ENCODE assay signal across 9 cellular contexts in the genomic region with DNA sequence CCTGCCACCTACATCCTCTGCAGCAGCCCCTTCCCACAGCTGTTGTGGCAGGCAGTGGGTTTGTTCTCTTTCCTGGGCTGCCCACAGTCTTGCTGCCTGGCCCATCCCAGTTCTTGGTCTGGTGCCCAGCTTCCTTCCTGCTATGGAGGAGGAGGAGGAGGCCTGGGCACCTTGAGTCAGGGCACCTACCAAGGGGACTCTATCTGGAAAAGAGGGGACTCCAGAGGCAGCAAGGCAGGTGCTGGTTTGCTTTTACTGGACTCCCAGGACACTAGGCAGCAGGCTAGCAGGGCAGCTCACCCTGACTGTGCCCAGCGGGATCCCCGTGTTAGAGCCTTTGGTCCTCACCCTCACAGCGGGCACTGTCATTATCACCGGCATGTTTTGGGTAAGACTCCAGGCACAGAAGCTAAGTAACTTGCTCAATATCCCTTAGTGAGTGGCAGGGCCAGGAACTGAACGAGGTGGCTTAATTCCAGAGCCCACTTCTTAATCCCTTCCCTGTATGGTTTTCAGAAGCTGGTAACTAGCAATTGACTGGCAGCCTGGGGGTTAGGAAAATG.
DNase-seq lines count a peak whose midpoint lies in the region; ATAC-seq and TF ChIP-seq lines count a peak whose summit lies in the region.
"Had no signal": no experiment of that assay in that cellular context is flagged by ENCODE, and none has a peak within 500 bp of the region (broad histone marks: within the 10 kb centered on the region; RNA-seq: fewer than 3 reads in every experiment).

No MANE protein-coding gene starts in this region.

- ATAC-seq in DND-41 (ENCODE audit: insufficient read depth, low read depth) = peak; percentile 17; the same call in 1 of the 3 replicates
- ATAC-seq in HG03378 (IDR thresholded peaks at IDR 0.05; ENCODE audit: unreplicated experiment) = no peak
- no peak for ATAC-seq in GM18868 (IDR thresholded peaks at IDR 0.05; ENCODE audit: unreplicated experiment)

- H3K9me3 ChIP-seq in DND-41 (ENCODE audit: insufficient read depth, low read length, severe bottlenecking) = no peaks in the 10 kb centered on the region
- no peaks in the 10 kb centered on the region for H3K9me3 ChIP-seq in OCI-LY7 (ENCODE audit: low read length)
- no peaks in the 10 kb centered on the region for H3K9me3 ChIP-seq in neutrophil
- H3K9me3 ChIP-seq: ovary had no signal

- peak overlapping the region in 1 of 2 experiments; percentile 4; a peak in 1 of 4 replicates for H3K4me3 ChIP-seq in DND-41 (ENCODE audit: low read depth in 1 of 2, low read length in 2 of 2)
- no peak overlapping the region for H3K4me3 ChIP-seq in OCI-LY7 (ENCODE audit: low read depth, low read length, poor library complexity, severe bottlenecking)
- no peak overlapping the region for H3K4me3 ChIP-seq in epithelial cell of esophagus (ENCODE audit: low read length)
- peak overlapping the region; percentile 93 to 95 for H3K4me3 ChIP-seq in neutrophil (ENCODE audit: low read depth in 1 of 2, low read length in 1 of 2)
- H3K4me3 ChIP-seq: ovary had no signal

- POLR2A ChIA-PET in OCI-LY7 (lab: Charles Lee) = interaction anchor here (1.4 to 12.8 kb wide), 3 partner anchors 8 to 25 kb away, joined by 5 to 290 read pairs (median 5); no protein-coding TSS in a partner anchor

- H2AFZ ChIP-seq in DND-41 (ENCODE audit: low read depth, low read length) = no peak overlapping the region
- H2AFZ ChIP-seq in OCI-LY7 (ENCODE audit: low read length) = no peak overlapping the region

- no TSS peak for BruUV-seq in OCI-LY7 (replicated peaks; lab: Mats Ljungman, UMichigan)

- peaks cover 15% of the 10 kb centered on the region; the same call in 1 of the 2 replicates for H4K20me1 ChIP-seq in DND-41 (ENCODE audit: insufficient read depth, low read length)
- H4K20me1 ChIP-seq in OCI-LY7 (ENCODE audit: insufficient read depth, low read length) = peaks cover 4% of the 10 kb centered on the region; the same call in 1 of the 2 replicates

- H3K27me3 ChIP-seq in DND-41 (ENCODE audit: insufficient read depth, low read length, poor library complexity) (no peaks in the 10 kb centered on the region), neutrophil (no peaks in the 10 kb centered on the region)
- H3K27me3 ChIP-seq: ovary had no signal

- H3K4me2 ChIP-seq in DND-41 (ENCODE audit: insufficient read depth, low read length) = peak overlapping the region; percentile 24; the same call in 1 of the 2 replicates
- H3K4me2 ChIP-seq in OCI-LY7 (ENCODE audit: low read length) = peak overlapping the region; percentile 98

- H3K79me2 ChIP-seq in DND-41 (ENCODE audit: insufficient read depth, low read length) = peaks cover 24% of the 10 kb centered on the region
- peaks cover 25% of the 10 kb centered on the region for H3K79me2 ChIP-seq in OCI-LY7 (ENCODE audit: insufficient read depth, low read depth, low read length)

- H3K4me1 ChIP-seq in DND-41 (ENCODE audit: insufficient read depth, low read length) (peaks cover 43% of the 10 kb centered on the region), OCI-LY7 (ENCODE audit: insufficient read depth, low read length, poor library complexity, severe bottlenecking) (peaks cover 27% of the 10 kb centered on the region), neutrophil (ENCODE audit: control insufficient read depth in 1 of 2, insufficient read depth in 1 of 2, low read depth in 1 of 2, low read length in 1 of 2) (peaks cover 67 to 70% of the 10 kb centered on the region in 2 experiments)

- H3K36me3 ChIP-seq in DND-41 (ENCODE audit: insufficient read depth, low read length) (no peaks in the 10 kb centered on the region; the same call in 1 of the 2 replicates), OCI-LY7 (ENCODE audit: insufficient read depth, low read length) (peaks cover 14% of the 10 kb centered on the region), neutrophil (no peaks in the 10 kb centered on the region)
- H3K36me3 ChIP-seq: ovary had no signal

- H3K9me2 ChIP-seq in OCI-LY7 (ENCODE audit: insufficient read depth, low read length) = no peaks in the 10 kb centered on the region

- 0 out of 2 replicates have a peak overlapping the region, but pooled peaks have one; percentile 11 for H3K9ac ChIP-seq in DND-41 (ENCODE audit: low read depth, low read length)

- intact Hi-C loops in OCI-LY7 (cut with micrococcal nuclease; ENCODE audit: unreplicated experiment) = loop anchor here (5.0 kb wide), 2 partner anchors 373 to 418 kb away; a partner anchor contains a TSS

- TF ChIP-seq CTCF in DND-41 (IDR thresholded peaks at IDR 0.05; ENCODE audit: borderline replicate concordance, extremely low read depth, low read length, poor library complexity, severe bottlenecking) (no peak), OCI-LY7 (conservative IDR thresholded peaks at IDR 0.05; ENCODE audit: low read length) (no peak), epithelial cell of esophagus (IDR thresholded peaks at IDR 0.05; ENCODE audit: insufficient read depth, low read depth, low read length, missing control alignments) (no peak), neutrophil (IDR thresholded peaks at IDR 0.05) (no peak)

- no peak overlapping the region for H3K27ac ChIP-seq in DND-41 (ENCODE audit: low read length)
- no peak overlapping the region for H3K27ac ChIP-seq in OCI-LY7 (ENCODE audit: low read depth, low read length, poor library complexity, severe bottlenecking)
- H3K27ac ChIP-seq in neutrophil = peak overlapping the region; percentile 100

- DNase-seq in DND-41 = peak; percentile 59
- DNase-seq in OCI-LY7 (ENCODE audit: low spot score) = no peak
- DNase-seq in epithelial cell of esophagus (ENCODE audit: low read depth) = peak; percentile 34
- no peak for DNase-seq in T-helper 9 cell
- no peak for DNase-seq in activated CD4-positive, alpha-beta T cell treated with anti-CD3 and anti-CD28 coated beads, Interleukin-2, amount 50 U/mL, for 1 hour

- CTCF ChIA-PET in OCI-LY7 (lab: Charles Lee; ENCODE audit: unreplicated experiment) = interaction anchor here (0.6 kb wide), 1 partner anchor 22 kb away, joined by 19 read pairs; no protein-coding TSS in a partner anchor

Comparison
In these comparisons a context has a peak if more than half of its experiments do, and no peak if none do; other contexts are left out.
1. DNase-seq: peak in DND-41 (single experiment) and epithelial cell of esophagus (single experiment); none in OCI-LY7 (single experiment), T-helper 9 cell (single experiment) and activated CD4-positive, alpha-beta T cell treated with anti-CD3 and anti-CD28 coated beads, Interleukin-2, amount 50 U/mL, for 1 hour (single experiment).
2. H3K4me3 ChIP-seq: peak in neutrophil (2 of 2); none in OCI-LY7 (single experiment) and epithelial cell of esophagus (single experiment).